1 cellular context compared by ENCODE assay signal in the genomic region with DNA sequence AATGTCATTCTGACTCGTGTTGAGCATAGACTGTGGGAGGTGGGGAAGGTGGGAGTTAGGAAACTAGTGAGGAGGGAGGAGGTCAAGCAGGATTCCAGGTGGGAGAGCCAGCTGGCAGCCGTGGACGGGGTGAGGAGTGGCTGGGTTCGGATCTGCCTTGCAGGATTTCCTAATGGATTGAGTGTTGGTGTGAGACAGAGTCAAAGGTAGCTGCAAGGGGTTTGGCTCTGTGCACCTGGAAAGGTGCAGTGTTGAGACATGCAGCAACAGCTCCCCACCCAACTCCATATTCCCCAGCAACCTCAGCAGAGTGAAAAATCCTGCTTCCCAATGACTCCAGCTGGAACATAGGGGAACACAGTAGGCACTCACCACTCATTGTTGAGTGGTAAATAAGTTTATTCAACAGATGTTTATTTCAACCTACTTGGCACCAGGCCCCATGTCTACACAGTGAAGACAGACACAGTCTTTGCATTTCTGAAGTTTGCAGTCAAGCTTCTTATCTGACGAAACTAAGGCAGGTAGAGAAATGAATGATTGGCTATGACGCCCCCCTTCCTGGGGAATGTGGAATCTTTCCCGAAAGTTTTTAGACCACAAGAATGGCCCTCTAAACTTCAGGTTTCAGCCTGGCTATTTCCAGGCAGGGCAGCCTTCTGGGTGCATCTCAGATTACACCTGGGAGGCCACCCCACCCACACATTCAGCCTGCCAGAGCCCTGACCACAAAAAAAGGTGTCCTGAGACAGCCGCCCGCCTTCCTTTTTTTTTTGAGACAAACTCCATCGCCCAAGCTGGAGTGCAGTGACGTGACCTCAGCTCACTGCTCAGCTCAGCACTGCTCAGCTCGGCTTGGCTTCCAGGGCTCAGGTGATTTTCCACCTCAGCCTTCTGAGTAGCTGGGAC.
A peak's percentile ranks its signal among the peaks of the same experiment; 100 is the strongest.
TF ChIP-seq lines count a peak whose summit lies in the region.

No MANE protein-coding gene starts in this region.

TF ChIP-seq in GM12878, 131 proteins besides CTCF, POLR2A, EP300 and RAD21 (continued from another document and continues in another):
- TF ChIP-seq ATF7 (IDR thresholded peaks at IDR 0.05; ENCODE audit: low read depth) (peak; percentile 48), IKZF1 (conservative IDR thresholded peaks at IDR 0.05) (peak; percentile 73; the same call in 1 of the 2 replicates), ESRRA (IDR thresholded peaks at IDR 0.05; ENCODE audit: low read length) (no peak), FOXM1 (IDR thresholded peaks at IDR 0.05; ENCODE audit: low read depth, low read length) (no peak), CHD2 (IDR thresholded peaks at IDR 0.05; ENCODE audit: borderline replicate concordance, low read depth, low read length) (no peak), CREM (IDR thresholded peaks at IDR 0.05; ENCODE audit: low read depth) (0 out of 2 replicates have a peak, but pooled peaks have one; percentile 16), NFYA (IDR thresholded peaks at IDR 0.05; ENCODE audit: borderline replicate concordance, low read depth, low read length) (no peak), CREB1 (IDR thresholded peaks at IDR 0.05; ENCODE audit: low read depth) (no peak), EGR1 (IDR thresholded peaks at IDR 0.05; ENCODE audit: borderline replicate concordance in 1 of 2, low read depth in 2 of 2, low read length in 2 of 2) (peak in 1 of 2 experiments; percentile 58; a peak in 1 of 3 replicates), CBFB (IDR thresholded peaks at IDR 0.05; ENCODE audit: low read depth) (no peak), CHD4 (IDR thresholded peaks at IDR 0.05) (no peak), MXI1 (IDR thresholded peaks at IDR 0.05; ENCODE audit: low read depth, low read length) (no peak), ASH2L (IDR thresholded peaks at IDR 0.05; ENCODE audit: borderline replicate concordance, low read depth) (no peak), PAX8 (IDR thresholded peaks at IDR 0.05) (no peak), TARDBP (IDR thresholded peaks at IDR 0.05; ENCODE audit: borderline replicate concordance) (no peak), POLR2AphosphoS5 (IDR thresholded peaks at IDR 0.05; ENCODE audit: low read length) (no peak), SIN3A (IDR thresholded peaks at IDR 0.05; ENCODE audit: low read depth, low read length) (no peak), RUNX3 (IDR thresholded peaks at IDR 0.05; ENCODE audit: low read length) (peak; percentile 71), CEBPB (IDR thresholded peaks at IDR 0.05; ENCODE audit: borderline replicate concordance in 1 of 2, low read depth in 2 of 2, low read length in 2 of 2) (no peak), TBL1XR1 (IDR thresholded peaks at IDR 0.05; ENCODE audit: low read depth, low read length) (no peak), MEF2B (IDR thresholded peaks at IDR 0.05; ENCODE audit: partially characterized antibody, poor library complexity, severe bottlenecking) (no peak), NR2C2 (IDR thresholded peaks at IDR 0.05; ENCODE audit: borderline replicate concordance, control insufficient read depth, insufficient read length, low read depth) (no peak), BRCA1 (IDR thresholded peaks at IDR 0.05; ENCODE audit: low read depth, low read length) (no peak), ZNF207 (IDR thresholded peaks at IDR 0.05; ENCODE audit: borderline replicate concordance) (no peak), SMARCA5 (IDR thresholded peaks at IDR 0.05) (no peak), CBX5 (IDR thresholded peaks at IDR 0.05; ENCODE audit: low read depth) (no peak), HDGF (IDR thresholded peaks at IDR 0.05) (no peak), JUND (IDR thresholded peaks at IDR 0.05; ENCODE audit: low read depth, low read length) (no peak), NBN (IDR thresholded peaks at IDR 0.05) (no peak), SIX5 (IDR thresholded peaks at IDR 0.05; ENCODE audit: low read depth, low read length, severe bottlenecking) (no peak), TAF1 (IDR thresholded peaks at IDR 0.05; ENCODE audit: borderline replicate concordance, low read depth, low read length) (no peak), SREBF2 (IDR thresholded peaks at IDR 0.05; ENCODE audit: low read length) (no peak), STAT3 (IDR thresholded peaks at IDR 0.05; ENCODE audit: low read depth, low read length) (no peak)
- TF ChIP-seq, protein P1, sequence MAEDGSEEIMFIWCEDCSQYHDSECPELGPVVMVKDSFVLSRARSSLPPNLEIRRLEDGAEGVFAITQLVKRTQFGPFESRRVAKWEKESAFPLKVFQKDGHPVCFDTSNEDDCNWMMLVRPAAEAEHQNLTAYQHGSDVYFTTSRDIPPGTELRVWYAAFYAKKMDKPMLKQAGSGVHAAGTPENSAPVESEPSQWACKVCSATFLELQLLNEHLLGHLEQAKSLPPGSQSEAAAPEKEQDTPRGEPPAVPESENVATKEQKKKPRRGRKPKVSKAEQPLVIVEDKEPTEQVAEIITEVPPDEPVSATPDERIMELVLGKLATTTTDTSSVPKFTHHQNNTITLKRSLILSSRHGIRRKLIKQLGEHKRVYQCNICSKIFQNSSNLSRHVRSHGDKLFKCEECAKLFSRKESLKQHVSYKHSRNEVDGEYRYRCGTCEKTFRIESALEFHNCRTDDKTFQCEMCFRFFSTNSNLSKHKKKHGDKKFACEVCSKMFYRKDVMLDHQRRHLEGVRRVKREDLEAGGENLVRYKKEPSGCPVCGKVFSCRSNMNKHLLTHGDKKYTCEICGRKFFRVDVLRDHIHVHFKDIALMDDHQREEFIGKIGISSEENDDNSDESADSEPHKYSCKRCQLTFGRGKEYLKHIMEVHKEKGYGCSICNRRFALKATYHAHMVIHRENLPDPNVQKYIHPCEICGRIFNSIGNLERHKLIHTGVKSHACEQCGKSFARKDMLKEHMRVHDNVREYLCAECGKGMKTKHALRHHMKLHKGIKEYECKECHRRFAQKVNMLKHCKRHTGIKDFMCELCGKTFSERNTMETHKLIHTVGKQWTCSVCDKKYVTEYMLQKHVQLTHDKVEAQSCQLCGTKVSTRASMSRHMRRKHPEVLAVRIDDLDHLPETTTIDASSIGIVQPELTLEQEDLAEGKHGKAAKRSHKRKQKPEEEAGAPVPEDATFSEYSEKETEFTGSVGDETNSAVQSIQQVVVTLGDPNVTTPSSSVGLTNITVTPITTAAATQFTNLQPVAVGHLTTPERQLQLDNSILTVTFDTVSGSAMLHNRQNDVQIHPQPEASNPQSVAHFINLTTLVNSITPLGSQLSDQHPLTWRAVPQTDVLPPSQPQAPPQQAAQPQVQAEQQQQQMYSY (CRISPR knock-in tag; IDR thresholded peaks at IDR 0.05) = no peak
- TF ChIP-seq, protein P2, sequence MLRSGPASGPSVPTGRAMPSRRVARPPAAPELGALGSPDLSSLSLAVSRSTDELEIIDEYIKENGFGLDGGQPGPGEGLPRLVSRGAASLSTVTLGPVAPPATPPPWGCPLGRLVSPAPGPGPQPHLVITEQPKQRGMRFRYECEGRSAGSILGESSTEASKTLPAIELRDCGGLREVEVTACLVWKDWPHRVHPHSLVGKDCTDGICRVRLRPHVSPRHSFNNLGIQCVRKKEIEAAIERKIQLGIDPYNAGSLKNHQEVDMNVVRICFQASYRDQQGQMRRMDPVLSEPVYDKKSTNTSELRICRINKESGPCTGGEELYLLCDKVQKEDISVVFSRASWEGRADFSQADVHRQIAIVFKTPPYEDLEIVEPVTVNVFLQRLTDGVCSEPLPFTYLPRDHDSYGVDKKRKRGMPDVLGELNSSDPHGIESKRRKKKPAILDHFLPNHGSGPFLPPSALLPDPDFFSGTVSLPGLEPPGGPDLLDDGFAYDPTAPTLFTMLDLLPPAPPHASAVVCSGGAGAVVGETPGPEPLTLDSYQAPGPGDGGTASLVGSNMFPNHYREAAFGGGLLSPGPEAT (IDR thresholded peaks at IDR 0.05; ENCODE audit: low read depth) = peak; percentile 49; the same call in 1 of the 2 replicates
- TF ChIP-seq, protein P3, sequence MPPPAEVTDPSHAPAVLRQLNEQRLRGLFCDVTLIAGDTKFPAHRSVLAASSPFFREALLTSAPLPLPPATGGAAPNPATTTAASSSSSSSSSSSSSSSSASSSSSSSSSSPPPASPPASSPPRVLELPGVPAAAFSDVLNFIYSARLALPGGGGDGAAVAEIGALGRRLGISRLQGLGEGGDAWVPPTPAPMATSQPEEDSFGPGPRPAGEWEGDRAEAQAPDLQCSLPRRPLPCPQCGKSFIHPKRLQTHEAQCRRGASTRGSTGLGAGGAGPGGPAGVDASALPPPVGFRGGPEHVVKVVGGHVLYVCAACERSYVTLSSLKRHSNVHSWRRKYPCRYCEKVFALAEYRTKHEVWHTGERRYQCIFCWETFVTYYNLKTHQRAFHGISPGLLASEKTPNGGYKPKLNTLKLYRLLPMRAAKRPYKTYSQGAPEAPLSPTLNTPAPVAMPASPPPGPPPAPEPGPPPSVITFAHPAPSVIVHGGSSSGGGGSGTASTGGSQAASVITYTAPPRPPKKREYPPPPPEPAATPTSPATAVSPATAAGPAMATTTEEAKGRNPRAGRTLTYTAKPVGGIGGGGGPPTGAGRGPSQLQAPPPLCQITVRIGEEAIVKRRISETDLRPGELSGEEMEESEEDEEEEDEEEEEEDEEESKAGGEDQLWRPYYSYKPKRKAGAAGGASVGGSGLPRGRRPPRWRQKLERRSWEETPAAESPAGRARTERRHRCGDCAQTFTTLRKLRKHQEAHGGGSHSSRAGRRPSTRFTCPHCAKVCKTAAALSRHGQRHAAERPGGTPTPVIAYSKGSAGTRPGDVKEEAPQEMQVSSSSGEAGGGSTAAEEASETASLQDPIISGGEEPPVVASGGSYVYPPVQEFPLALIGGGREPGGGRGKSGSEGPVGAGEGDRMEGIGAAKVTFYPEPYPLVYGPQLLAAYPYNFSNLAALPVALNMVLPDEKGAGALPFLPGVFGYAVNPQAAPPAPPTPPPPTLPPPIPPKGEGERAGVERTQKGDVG (CRISPR knock-in tag; IDR thresholded peaks at IDR 0.05) = no peak
- TF ChIP-seq, protein P4, sequence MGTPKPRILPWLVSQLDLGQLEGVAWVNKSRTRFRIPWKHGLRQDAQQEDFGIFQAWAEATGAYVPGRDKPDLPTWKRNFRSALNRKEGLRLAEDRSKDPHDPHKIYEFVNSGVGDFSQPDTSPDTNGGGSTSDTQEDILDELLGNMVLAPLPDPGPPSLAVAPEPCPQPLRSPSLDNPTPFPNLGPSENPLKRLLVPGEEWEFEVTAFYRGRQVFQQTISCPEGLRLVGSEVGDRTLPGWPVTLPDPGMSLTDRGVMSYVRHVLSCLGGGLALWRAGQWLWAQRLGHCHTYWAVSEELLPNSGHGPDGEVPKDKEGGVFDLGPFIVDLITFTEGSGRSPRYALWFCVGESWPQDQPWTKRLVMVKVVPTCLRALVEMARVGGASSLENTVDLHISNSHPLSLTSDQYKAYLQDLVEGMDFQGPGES (IDR thresholded peaks at IDR 0.05) = no peak
- TF ChIP-seq, protein P5, sequence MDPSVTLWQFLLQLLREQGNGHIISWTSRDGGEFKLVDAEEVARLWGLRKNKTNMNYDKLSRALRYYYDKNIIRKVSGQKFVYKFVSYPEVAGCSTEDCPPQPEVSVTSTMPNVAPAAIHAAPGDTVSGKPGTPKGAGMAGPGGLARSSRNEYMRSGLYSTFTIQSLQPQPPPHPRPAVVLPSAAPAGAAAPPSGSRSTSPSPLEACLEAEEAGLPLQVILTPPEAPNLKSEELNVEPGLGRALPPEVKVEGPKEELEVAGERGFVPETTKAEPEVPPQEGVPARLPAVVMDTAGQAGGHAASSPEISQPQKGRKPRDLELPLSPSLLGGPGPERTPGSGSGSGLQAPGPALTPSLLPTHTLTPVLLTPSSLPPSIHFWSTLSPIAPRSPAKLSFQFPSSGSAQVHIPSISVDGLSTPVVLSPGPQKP (IDR thresholded peaks at IDR 0.05; ENCODE audit: low read depth, low read length) = no peak
- TF ChIP-seq, protein P6, sequence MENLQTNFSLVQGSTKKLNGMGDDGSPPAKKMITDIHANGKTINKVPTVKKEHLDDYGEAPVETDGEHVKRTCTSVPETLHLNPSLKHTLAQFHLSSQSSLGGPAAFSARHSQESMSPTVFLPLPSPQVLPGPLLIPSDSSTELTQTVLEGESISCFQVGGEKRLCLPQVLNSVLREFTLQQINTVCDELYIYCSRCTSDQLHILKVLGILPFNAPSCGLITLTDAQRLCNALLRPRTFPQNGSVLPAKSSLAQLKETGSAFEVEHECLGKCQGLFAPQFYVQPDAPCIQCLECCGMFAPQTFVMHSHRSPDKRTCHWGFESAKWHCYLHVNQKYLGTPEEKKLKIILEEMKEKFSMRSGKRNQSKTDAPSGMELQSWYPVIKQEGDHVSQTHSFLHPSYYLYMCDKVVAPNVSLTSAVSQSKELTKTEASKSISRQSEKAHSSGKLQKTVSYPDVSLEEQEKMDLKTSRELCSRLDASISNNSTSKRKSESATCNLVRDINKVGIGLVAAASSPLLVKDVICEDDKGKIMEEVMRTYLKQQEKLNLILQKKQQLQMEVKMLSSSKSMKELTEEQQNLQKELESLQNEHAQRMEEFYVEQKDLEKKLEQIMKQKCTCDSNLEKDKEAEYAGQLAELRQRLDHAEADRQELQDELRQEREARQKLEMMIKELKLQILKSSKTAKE (IDR thresholded peaks at IDR 0.05; ENCODE audit: low read depth, poor library complexity, severe bottlenecking) = no peak
- TF ChIP-seq, protein P7, sequence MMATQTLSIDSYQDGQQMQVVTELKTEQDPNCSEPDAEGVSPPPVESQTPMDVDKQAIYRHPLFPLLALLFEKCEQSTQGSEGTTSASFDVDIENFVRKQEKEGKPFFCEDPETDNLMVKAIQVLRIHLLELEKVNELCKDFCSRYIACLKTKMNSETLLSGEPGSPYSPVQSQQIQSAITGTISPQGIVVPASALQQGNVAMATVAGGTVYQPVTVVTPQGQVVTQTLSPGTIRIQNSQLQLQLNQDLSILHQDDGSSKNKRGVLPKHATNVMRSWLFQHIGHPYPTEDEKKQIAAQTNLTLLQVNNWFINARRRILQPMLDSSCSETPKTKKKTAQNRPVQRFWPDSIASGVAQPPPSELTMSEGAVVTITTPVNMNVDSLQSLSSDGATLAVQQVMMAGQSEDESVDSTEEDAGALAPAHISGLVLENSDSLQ (IDR thresholded peaks at IDR 0.05) = no peak
- TF ChIP-seq, protein P8, sequence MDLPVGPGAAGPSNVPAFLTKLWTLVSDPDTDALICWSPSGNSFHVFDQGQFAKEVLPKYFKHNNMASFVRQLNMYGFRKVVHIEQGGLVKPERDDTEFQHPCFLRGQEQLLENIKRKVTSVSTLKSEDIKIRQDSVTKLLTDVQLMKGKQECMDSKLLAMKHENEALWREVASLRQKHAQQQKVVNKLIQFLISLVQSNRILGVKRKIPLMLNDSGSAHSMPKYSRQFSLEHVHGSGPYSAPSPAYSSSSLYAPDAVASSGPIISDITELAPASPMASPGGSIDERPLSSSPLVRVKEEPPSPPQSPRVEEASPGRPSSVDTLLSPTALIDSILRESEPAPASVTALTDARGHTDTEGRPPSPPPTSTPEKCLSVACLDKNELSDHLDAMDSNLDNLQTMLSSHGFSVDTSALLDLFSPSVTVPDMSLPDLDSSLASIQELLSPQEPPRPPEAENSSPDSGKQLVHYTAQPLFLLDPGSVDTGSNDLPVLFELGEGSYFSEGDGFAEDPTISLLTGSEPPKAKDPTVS (IDR thresholded peaks at IDR 0.05; ENCODE audit: low read depth, low read length) = no peak
- TF ChIP-seq, protein P9, sequence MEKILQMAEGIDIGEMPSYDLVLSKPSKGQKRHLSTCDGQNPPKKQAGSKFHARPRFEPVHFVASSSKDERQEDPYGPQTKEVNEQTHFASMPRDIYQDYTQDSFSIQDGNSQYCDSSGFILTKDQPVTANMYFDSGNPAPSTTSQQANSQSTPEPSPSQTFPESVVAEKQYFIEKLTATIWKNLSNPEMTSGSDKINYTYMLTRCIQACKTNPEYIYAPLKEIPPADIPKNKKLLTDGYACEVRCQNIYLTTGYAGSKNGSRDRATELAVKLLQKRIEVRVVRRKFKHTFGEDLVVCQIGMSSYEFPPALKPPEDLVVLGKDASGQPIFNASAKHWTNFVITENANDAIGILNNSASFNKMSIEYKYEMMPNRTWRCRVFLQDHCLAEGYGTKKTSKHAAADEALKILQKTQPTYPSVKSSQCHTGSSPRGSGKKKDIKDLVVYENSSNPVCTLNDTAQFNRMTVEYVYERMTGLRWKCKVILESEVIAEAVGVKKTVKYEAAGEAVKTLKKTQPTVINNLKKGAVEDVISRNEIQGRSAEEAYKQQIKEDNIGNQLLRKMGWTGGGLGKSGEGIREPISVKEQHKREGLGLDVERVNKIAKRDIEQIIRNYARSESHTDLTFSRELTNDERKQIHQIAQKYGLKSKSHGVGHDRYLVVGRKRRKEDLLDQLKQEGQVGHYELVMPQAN (conservative IDR thresholded peaks at IDR 0.05) = no peak
